35 cellular contexts compared by ENCODE assay signal in genomic region chr3:44918581-44918980, GRCh38. TPM values are rescaled to one million over a fixed set of nuclear protein-coding genes. Genes with fewer than 3 reads are reported as not detected.
"Had no signal": no experiment of that assay in that cellular context is flagged by ENCODE, and none has a peak within 500 bp of the region (broad histone marks: within the 10 kb centered on the region; RNA-seq: fewer than 3 reads in every experiment).

No MANE protein-coding gene starts in this region.

- H3K9me3 Mint-ChIP-seq: activated T-helper 2 cell treated with anti-CD3 and anti-CD28 coated beads, Interferon-gamma antibody, Interleukin-2, Interleukin-4, amounts not matched to agents 10 μg/mL and 5 μg/mL and 100 μg/mL, durations not matched to agents 14 hours and 24 hours and 36 hours; central memory CD8-positive, alpha-beta T cell; naive B cell; nephron progenitor cell; stimulated activated naive B cell treated with anti-CD40 and anti-IgM and Interleukin-4, amounts not matched to agents 10 μg/mL and 1 μg/mL and 100 μg/mL, for 72 hours had no signal

- H3K4me3 ChIP-seq: gastrocnemius medialis, hepatocyte, ovary, suprapubic skin, tibial artery, upper lobe of right lung had no signal

- H3K27me3 Mint-ChIP-seq: activated CD4-positive, alpha-beta T cell treated with anti-CD3 and anti-CD28 coated beads for 36 hours; activated CD8-positive, alpha-beta memory T cell treated with anti-CD3 and anti-CD28 coated beads, Interleukin-2, amount 10 ng/mL, durations not matched to agents 7 days and 5 days; activated naive CD8-positive, alpha-beta T cell; central memory CD8-positive, alpha-beta T cell; naive B cell; progenitor cell of endocrine pancreas; stimulated activated naive B cell treated with anti-CD40 and anti-IgM and Interleukin-4, amounts not matched to agents 10 μg/mL and 1 μg/mL and 100 μg/mL, for 72 hours had no signal

- H3K4me1 Mint-ChIP-seq: activated CD4-positive, alpha-beta T cell treated with anti-CD3 and anti-CD28 coated beads for 36 hours; activated CD8-positive, alpha-beta memory T cell treated with anti-CD3 and anti-CD28 coated beads, Interleukin-2, amount 10 ng/mL, durations not matched to agents 7 days and 5 days; central memory CD8-positive, alpha-beta T cell had no signal

- H3K4me2 ChIP-seq: hepatocyte had no signal

- H3K27ac Mint-ChIP-seq: activated CD4-positive, alpha-beta T cell treated with anti-CD3 and anti-CD28 coated beads for 36 hours; activated CD8-positive, alpha-beta memory T cell treated with anti-CD3 and anti-CD28 coated beads, Interleukin-2, amount 10 ng/mL, durations not matched to agents 7 days and 5 days; activated CD8-positive, alpha-beta T cell treated with anti-CD3 and anti-CD28 coated beads, Interleukin-2, amount 10 ng/mL, durations not matched to agents 7 days and 5 days; activated naive CD8-positive, alpha-beta T cell; activated T-helper 2 cell treated with anti-CD3 and anti-CD28 coated beads, Interferon-gamma antibody, Interleukin-2, Interleukin-4, amounts not matched to agents 10 μg/mL and 5 μg/mL and 100 μg/mL, durations not matched to agents 14 hours and 24 hours and 36 hours; nephron progenitor cell; progenitor cell of endocrine pancreas; stimulated activated naive B cell treated with anti-CD40 and anti-IgM and Interleukin-4, amounts not matched to agents 10 μg/mL and 1 μg/mL and 100 μg/mL, for 72 hours had no signal

- DNase-seq: activated CD4-positive, alpha-beta T cell treated with anti-CD3 and anti-CD28 coated beads for 36 hours; activated CD4-positive, CD25-positive, alpha-beta regulatory T cell; activated CD8-positive, alpha-beta memory T cell treated with anti-CD3 and anti-CD28 coated beads, Interleukin-2, amount 10 ng/mL, durations not matched to agents 7 days and 5 days; activated CD8-positive, alpha-beta T cell treated with anti-CD3 and anti-CD28 coated beads, Interleukin-2, amount 10 ng/mL, durations not matched to agents 7 days and 5 days; activated naive CD4-positive, alpha-beta T cell treated with Interleukin-2 at 50 U/mL for 16 hours; activated T-cell treated with anti-CD3 and anti-CD28 coated beads, Interleukin-2, amount 50 U/mL, for 48 hours; anterior cingulate cortex; dermis blood vessel endothelial cell; effector CD4-positive, alpha-beta T cell; gastrocnemius medialis; glutamatergic neuron; left cardiac atrium; left ventricle myocardium superior; naive B cell; nephron progenitor cell; ovary; small intestine; stimulated activated CD4-positive, alpha-beta T cell treated with anti-CD3 and anti-CD28 coated beads, Interleukin-1b, Interleukin-23, amount 100 ng/mL, for 48 hours; stimulated activated naive B cell treated with anti-CD40 and anti-IgM and Interleukin-4, amounts not matched to agents 10 μg/mL and 1 μg/mL and 100 μg/mL, for 72 hours; T-helper 1 cell; tibial artery; upper lobe of right lung had no signal

- H3K36me3 ChIP-seq: ovary had no signal

- H3K9me3 ChIP-seq: gastrocnemius medialis, ovary, suprapubic skin, tibial artery, upper lobe of right lung had no signal

- H3K79me2 ChIP-seq: hepatocyte had no signal

- H3K27ac ChIP-seq: gastrocnemius medialis, hepatocyte, ovary, suprapubic skin, tibial artery, upper lobe of right lung had no signal

- H2AFZ ChIP-seq: hepatocyte had no signal

- H3K36me3 Mint-ChIP-seq: activated naive CD8-positive, alpha-beta T cell had no signal

- H3K27me3 ChIP-seq: gastrocnemius medialis, hepatocyte, ovary, suprapubic skin, tibial artery, upper lobe of right lung had no signal

- FAIRE-seq: bronchial epithelial cell, colon, endometrium, keratinocyte, small intestine had no signal

- ATAC-seq: activated CD4-positive, alpha-beta T cell treated with anti-CD3 and anti-CD28 coated beads for 36 hours; activated CD8-positive, alpha-beta memory T cell treated with anti-CD3 and anti-CD28 coated beads, Interleukin-2, amount 10 ng/mL, durations not matched to agents 7 days and 5 days; activated CD8-positive, alpha-beta T cell treated with anti-CD3 and anti-CD28 coated beads, Interleukin-2, amount 10 ng/mL, durations not matched to agents 7 days and 5 days; gastrocnemius medialis; left cardiac atrium; left ventricle myocardium superior; sciatic nerve; stimulated activated naive B cell treated with anti-CD40 and anti-IgM and Interleukin-4, amounts not matched to agents 10 μg/mL and 1 μg/mL and 100 μg/mL, for 72 hours; upper lobe of right lung had no signal

- H3K4me3 Mint-ChIP-seq: activated CD4-positive, alpha-beta T cell treated with anti-CD3 and anti-CD28 coated beads for 36 hours; activated CD8-positive, alpha-beta memory T cell treated with anti-CD3 and anti-CD28 coated beads, Interleukin-2, amount 10 ng/mL, durations not matched to agents 7 days and 5 days; activated CD8-positive, alpha-beta T cell treated with anti-CD3 and anti-CD28 coated beads, Interleukin-2, amount 10 ng/mL, durations not matched to agents 7 days and 5 days; activated naive CD8-positive, alpha-beta T cell; central memory CD8-positive, alpha-beta T cell; nephron progenitor cell; stimulated activated naive B cell treated with anti-CD40 and anti-IgM and Interleukin-4, amounts not matched to agents 10 μg/mL and 1 μg/mL and 100 μg/mL, for 72 hours had no signal

- H3K4me1 ChIP-seq: gastrocnemius medialis had no signal

RNA-seq across cellular contexts. Expression of gene TGM4, which starts 44.2 kb away (rescaled TPM):
- total RNA-seq: activated CD4-positive, alpha-beta T cell treated with anti-CD3 and anti-CD28 coated beads for 36 hours; activated CD8-positive, alpha-beta memory T cell treated with anti-CD3 and anti-CD28 coated beads, Interleukin-2, amount 10 ng/mL, durations not matched to agents 7 days and 5 days; activated CD8-positive, alpha-beta T cell treated with anti-CD3 and anti-CD28 coated beads, Interleukin-2, amount 10 ng/mL, durations not matched to agents 7 days and 5 days; activated T-helper 2 cell treated with anti-CD3 and anti-CD28 coated beads, Interferon-gamma antibody, Interleukin-2, Interleukin-4, amounts not matched to agents 10 μg/mL and 5 μg/mL and 100 μg/mL, durations not matched to agents 14 hours and 24 hours and 36 hours; dermis blood vessel endothelial cell; epithelial cell of proximal tubule; gastrocnemius medialis; left cardiac atrium; left ventricle myocardium superior; lung microvascular endothelial cell; ovary; progenitor cell of endocrine pancreas; sciatic nerve; upper lobe of right lung had no signal
- polyA plus RNA-seq: hepatocyte, ovary, small intestine had no signal
